In genomic region chr1:198651685-198652400, GRCh38 we compare ENCODE assay signal across 8 cellular contexts. TPM values are rescaled to one million over a fixed set of nuclear protein-coding genes. Genes with fewer than 3 reads are reported as not detected.
DNase-seq lines count a peak whose midpoint lies in the region; ATAC-seq and TF ChIP-seq lines count a peak whose summit lies in the region.

No MANE protein-coding gene starts in this region.

- H3K9me2 ChIP-seq in DOHH2 (replicated peaks; ENCODE audit: control insufficient read depth, low read length) = no peaks in the 10 kb centered on the region

- DNase-seq in activated naive CD8-positive, alpha-beta T cell treated with anti-CD3 and anti-CD28 coated beads for 36 hours = no peak
- DNase-seq in HK-2 (ENCODE audit: unreplicated experiment) (no peak), NCI-H187 treated with DMSO at 0.1 percent for 48 hours (lab: John Stamatoyannopoulos, UW) (no peak), NCI-H2196 (lab: John Stamatoyannopoulos, UW; ENCODE audit: unreplicated experiment) (no peak)

- H3K27ac Mint-ChIP-seq in activated naive CD8-positive, alpha-beta T cell treated with anti-CD3 and anti-CD28 coated beads for 36 hours = peak overlapping the region; percentile 84

- H3F3A ChIP-seq in DOHH2 (ENCODE audit: control insufficient read depth, insufficient read depth) = peaks cover 84% of the 10 kb centered on the region

- H3K9me3 Mint-ChIP-seq in activated naive CD8-positive, alpha-beta T cell treated with anti-CD3 and anti-CD28 coated beads for 36 hours = no peaks in the 10 kb centered on the region

- H3K36me3 ChIP-seq in DOHH2 (ENCODE audit: control insufficient read depth, low read length) = peaks cover 75% of the 10 kb centered on the region

- H3K27me3 Mint-ChIP-seq in activated naive CD8-positive, alpha-beta T cell treated with anti-CD3 and anti-CD28 coated beads for 36 hours = no peaks in the 10 kb centered on the region

- ATAC-seq in GM19438 (IDR thresholded peaks at IDR 0.05; ENCODE audit: low read depth, unreplicated experiment) = peak; percentile 46
- peak; percentile 43 for ATAC-seq in HG03442 (IDR thresholded peaks at IDR 0.05; ENCODE audit: unreplicated experiment)
- no peak for ATAC-seq in HG02970 (IDR thresholded peaks at IDR 0.05; ENCODE audit: low FRiP score, unreplicated experiment)

- peaks cover 65% of the 10 kb centered on the region for H3K4me1 Mint-ChIP-seq in activated naive CD8-positive, alpha-beta T cell treated with anti-CD3 and anti-CD28 coated beads for 36 hours

- H3K4me1 ChIP-seq in DOHH2 (ENCODE audit: control insufficient read depth, low read length) = peaks cover 98% of the 10 kb centered on the region

- H4K20me1 ChIP-seq in DOHH2 (ENCODE audit: control insufficient read depth, insufficient read depth, low read depth, low read length) = no peaks in the 10 kb centered on the region

- peak overlapping the region; percentile 100 for H3K27ac ChIP-seq in DOHH2 (ENCODE audit: low read depth, low read length)

- no peaks in the 10 kb centered on the region for H3K27me3 ChIP-seq in DOHH2 (ENCODE audit: control insufficient read depth, low read length)

- peak overlapping the region; percentile 69 for H3K4me2 ChIP-seq in DOHH2 (ENCODE audit: low read length)

- peak overlapping the region; percentile 62 for H3K4me3 ChIP-seq in DOHH2 (ENCODE audit: low read length)

- H3K36me3 Mint-ChIP-seq in activated naive CD8-positive, alpha-beta T cell treated with anti-CD3 and anti-CD28 coated beads for 36 hours = peaks cover 63% of the 10 kb centered on the region

- peak overlapping the region; percentile 70 for H3K4me3 Mint-ChIP-seq in activated naive CD8-positive, alpha-beta T cell treated with anti-CD3 and anti-CD28 coated beads for 36 hours

- no peaks in the 10 kb centered on the region for H3K9me3 ChIP-seq in DOHH2 (ENCODE audit: control insufficient read depth, insufficient read depth, low read length)

- no peak for TF ChIP-seq CTCF in DOHH2 (IDR thresholded peaks at IDR 0.05; ENCODE audit: low read depth, low read length, poor library complexity, severe bottlenecking)

- H3K79me2 ChIP-seq in DOHH2 (ENCODE audit: control insufficient read depth, low read length) = peaks cover 100% of the 10 kb centered on the region

RNA-seq across cellular contexts. Expression of gene PTPRC, which starts 13.0 kb away (rescaled TPM):
- 100 to 1,000 TPM; 421 to 422 TPM for total RNA-seq in activated naive CD8-positive, alpha-beta T cell treated with anti-CD3 and anti-CD28 coated beads for 36 hours
